Comparison of ENCODE assay signal across 9 cellular contexts in the genomic region with DNA sequence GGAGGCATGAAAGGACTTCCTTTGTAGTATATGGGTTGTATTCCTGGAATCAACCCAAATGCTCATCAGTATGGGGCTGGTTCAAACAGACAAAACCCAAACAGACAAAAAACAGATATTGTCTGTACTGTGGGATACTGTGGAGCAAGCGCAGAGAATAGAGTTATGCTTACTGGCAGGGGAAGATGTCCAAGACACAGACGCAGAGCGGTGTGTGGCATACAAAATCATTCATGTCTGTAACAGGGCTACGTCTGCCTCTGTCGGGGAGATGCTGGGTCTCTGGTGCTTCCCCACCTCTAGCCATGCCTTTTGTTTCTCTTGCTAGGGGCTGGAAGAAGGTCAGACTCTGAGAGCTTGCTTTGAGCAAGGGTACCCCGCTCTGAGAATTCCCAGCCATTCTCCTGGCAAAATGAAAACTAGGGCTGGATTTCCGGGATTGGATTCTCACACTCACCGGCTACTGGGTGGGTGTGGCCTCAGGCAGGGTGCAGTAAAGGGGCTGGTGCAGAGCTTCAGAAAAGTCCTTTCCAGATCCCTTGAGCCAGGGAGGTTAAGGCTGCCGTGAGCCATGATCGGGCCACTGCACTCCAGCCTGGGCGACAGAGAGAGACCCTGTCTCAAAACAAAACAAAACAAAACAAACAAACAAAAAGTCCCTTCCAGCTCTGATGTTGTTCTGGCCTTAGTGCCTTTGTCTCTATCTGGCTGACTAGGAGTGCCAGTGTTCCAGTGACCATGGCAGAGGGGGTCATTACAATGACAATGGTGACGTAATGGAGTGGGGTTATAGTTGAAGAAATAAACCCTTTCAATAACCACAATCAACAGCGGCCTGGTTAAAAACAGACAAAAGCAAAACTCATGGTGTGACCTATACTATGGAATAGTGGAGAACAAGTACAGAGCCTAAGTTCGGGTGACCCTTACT. TPM values are rescaled to one million over a fixed set of nuclear protein-coding genes. Genes with fewer than 3 reads are reported as not detected.
A peak's percentile ranks its signal among the peaks of the same experiment; 100 is the strongest.
DNase-seq lines count a peak whose midpoint lies in the region; ATAC-seq and TF ChIP-seq lines count a peak whose summit lies in the region.
"Had no signal": no experiment of that assay in that cellular context is flagged by ENCODE, and none has a peak within 500 bp of the region (broad histone marks: within the 10 kb centered on the region; RNA-seq: fewer than 3 reads in every experiment).

No MANE protein-coding gene starts in this region.

- intact Hi-C loops in vagina (cut with DNase I) = no loop called here

- H3K36me3 ChIP-seq in HUES64 (ENCODE audit: insufficient read depth, low read length) (no peaks in the 10 kb centered on the region), WERI-Rb-1 (peaks cover 3% of the 10 kb centered on the region), tibial nerve (no peaks in the 10 kb centered on the region), vagina (no peaks in the 10 kb centered on the region)

- H3K27ac ChIP-seq in HUES64 (ENCODE audit: low read depth, low read length) (no peak overlapping the region), WERI-Rb-1 (no peak overlapping the region), tibial nerve (no peak overlapping the region), vagina (no peak overlapping the region)

- no peak overlapping the region for H3K9ac ChIP-seq in HUES64 (ENCODE audit: low read depth, low read length)

- no peak for TF ChIP-seq POLR2A in tibial nerve (IDR thresholded peaks at IDR 0.05)
- TF ChIP-seq POLR2A in vagina (IDR thresholded peaks at IDR 0.05) = no peak

- WGBS in HUES64 = 35% methylated on average over 13 of the region's 14 CpGs
- 18 to 25% methylated on average over 14 of the region's 14 CpGs for WGBS in tibial nerve, 2 donors

- H3K4me1 ChIP-seq in HUES64 (ENCODE audit: insufficient read depth, low read length) = peaks cover 9% of the 10 kb centered on the region
- H3K4me1 ChIP-seq in tibial nerve = peaks cover 0 to 23% (median 0%) of the 10 kb centered on the region in 4 donors
- H3K4me1 ChIP-seq in vagina = no peaks in the 10 kb centered on the region

- no peak for TF ChIP-seq EP300 in tibial nerve (IDR thresholded peaks at IDR 0.05)

- no peak for TF ChIP-seq CTCF in WERI-Rb-1 (IDR thresholded peaks at IDR 0.05; ENCODE audit: low read depth, low read length)
- no peak for TF ChIP-seq CTCF in tibial nerve (IDR thresholded peaks at IDR 0.05)
- no peak for TF ChIP-seq CTCF in vagina (IDR thresholded peaks at IDR 0.05)

- DNase-seq in 8988T (peak; percentile 67), WERI-Rb-1 (peak; percentile 82), tibial nerve (ENCODE audit: low spot score in 2 of 2) (no peak), vagina (ENCODE audit: extremely low spot score in 2 of 2) (no peak), activated gamma-delta T cell (lab: John Stamatoyannopoulos, UW) (no peak)

- 0 out of 2 replicates have a peak overlapping the region, but pooled peaks have one; percentile 14 for H3K4me3 ChIP-seq in HUES64 (ENCODE audit: low read length)
- no peak overlapping the region for H3K4me3 ChIP-seq in WERI-Rb-1 (ENCODE audit: low read depth, low read length)
- peak overlapping the region; percentile 2; the same call in 1 of the 2 replicates for H3K4me3 ChIP-seq in iPS-18c (ENCODE audit: insufficient read depth, low read depth, low read length)
- no peak overlapping the region for H3K4me3 ChIP-seq in tibial nerve
- no peak overlapping the region for H3K4me3 ChIP-seq in vagina

- no peaks in the 10 kb centered on the region for H3K9me3 ChIP-seq in HUES64 (ENCODE audit: insufficient read depth, low read depth, low read length)
- H3K9me3 ChIP-seq in WERI-Rb-1 (ENCODE audit: severe bottlenecking) = peaks cover 5% of the 10 kb centered on the region
- peaks cover 2% of the 10 kb centered on the region for H3K9me3 ChIP-seq in iPS-18c (ENCODE audit: control insufficient read depth, insufficient read depth, low read length)
- no peaks in the 10 kb centered on the region for H3K9me3 ChIP-seq in tibial nerve
- no peaks in the 10 kb centered on the region for H3K9me3 ChIP-seq in vagina
- H3K9me3 ChIP-seq: Caco-2 had no signal

- no peak for ATAC-seq in HG03354 (IDR thresholded peaks at IDR 0.05; ENCODE audit: poor library complexity, severe bottlenecking, unreplicated experiment)

- H3K27me3 ChIP-seq in HUES64 (ENCODE audit: insufficient read depth, low read length) = peaks cover 48% of the 10 kb centered on the region
- H3K27me3 ChIP-seq in WERI-Rb-1 (ENCODE audit: insufficient read depth, low read depth, severe bottlenecking) = no peaks in the 10 kb centered on the region
- H3K27me3 ChIP-seq in tibial nerve = peaks cover 0 to 43% of the 10 kb centered on the region in 2 donors
- H3K27me3 ChIP-seq in vagina = no peaks in the 10 kb centered on the region

RNA-seq across cellular contexts. Expression of gene ABCC8, which starts 2.9 kb away (rescaled TPM):
- polyA plus RNA-seq in HUES64 (2013, experiment 1 of 2) = 0.50 TPM
- 1.1 TPM for polyA plus RNA-seq in HUES64 (2013, experiment 2 of 2)
- total RNA-seq in tibial nerve = 1 to 10 TPM; 1.3 to 8.6 (median 5.1) TPM
- total RNA-seq in vagina = 13.0 TPM
- total RNA-seq: Caco-2 had no signal

Comparison
In these comparisons a context has a peak if more than half of its experiments do, and no peak if none do; other contexts are left out.
1. DNase-seq: peak in 8988T (single experiment) and WERI-Rb-1 (single experiment); none in tibial nerve (0 of 2), vagina (0 of 2) and activated gamma-delta T cell (single experiment).
2. H3K4me3 ChIP-seq: peak in HUES64 (single experiment) and iPS-18c (single experiment); none in WERI-Rb-1 (single experiment), tibial nerve (0 of 4) and vagina (0 of 2).